10 cellular contexts compared by ENCODE assay signal in genomic region chr9:5838884-5839571, GRCh38. TPM values are rescaled to one million over a fixed set of nuclear protein-coding genes. Genes with fewer than 3 reads are reported as not detected.
DNase-seq lines count a peak whose midpoint lies in the region; ATAC-seq and TF ChIP-seq lines count a peak whose summit lies in the region.
"Had no signal": no experiment of that assay in that cellular context is flagged by ENCODE, and none has a peak within 500 bp of the region (broad histone marks: within the 10 kb centered on the region; RNA-seq: fewer than 3 reads in every experiment).

No MANE protein-coding gene starts in this region.

- H3K36me3 ChIP-seq in H7 (replicated peaks; ENCODE audit: control insufficient read depth, insufficient read depth, low read length) (no peaks in the 10 kb centered on the region), ascending aorta (no peaks in the 10 kb centered on the region), WERI-Rb-1 (no peaks in the 10 kb centered on the region)
- H3K36me3 ChIP-seq: uterus had no signal

- peaks cover under 1% of the 10 kb centered on the region in 2 donors for H3K4me1 ChIP-seq in ascending aorta

- no peaks in the 10 kb centered on the region for H3K27me3 ChIP-seq in H7 (ENCODE audit: control insufficient read depth, insufficient read depth, low read length)
- no peaks in the 10 kb centered on the region for H3K27me3 ChIP-seq in ascending aorta
- H3K27me3 ChIP-seq in WERI-Rb-1 (ENCODE audit: insufficient read depth, low read depth, severe bottlenecking), result no peaks in the 10 kb centered on the region
- H3K27me3 ChIP-seq: uterus had no signal

- TF ChIP-seq CTCF in neural crest cell (conservative IDR thresholded peaks at IDR 0.05) (no peak), ascending aorta (IDR thresholded peaks at IDR 0.05) (no peak), WERI-Rb-1 (IDR thresholded peaks at IDR 0.05; ENCODE audit: low read depth, low read length) (no peak)

- peak; percentile 42 for DNase-seq in H7
- DNase-seq in NCI-H510A treated with DMSO at 0.1 percent for 48 hours (lab: John Stamatoyannopoulos, UW), result peak; percentile 13
- DNase-seq in epithelial cell of prostate (ENCODE audit: low read depth, low spot score), result peak; percentile 69
- no peak for DNase-seq in neural crest cell (ENCODE audit: low read depth, low spot score)
- no peak for DNase-seq in ascending aorta (ENCODE audit: low spot score in 2 of 2)
- DNase-seq in WERI-Rb-1, result no peak
- no peak for DNase-seq in DMS114 treated with DMSO at 0.1 percent for 48 hours (lab: John Stamatoyannopoulos, UW; ENCODE audit: unreplicated experiment)
- DNase-seq in stimulated activated naive CD8-positive, alpha-beta T cell treated with anti-CD3 and anti-CD28 coated beads, Interleukin-15, amount 100 ng/mL, for 72 hours, result no peak
- DNase-seq: uterus had no signal

- H3K9me3 ChIP-seq in ascending aorta, result no peaks in the 10 kb centered on the region
- peaks cover 3% of the 10 kb centered on the region for H3K9me3 ChIP-seq in WERI-Rb-1 (ENCODE audit: severe bottlenecking)
- H3K9me3 ChIP-seq: uterus had no signal

- H3K36me3 Mint-ChIP-seq in neural crest cell (ENCODE audit: low read depth), result peaks cover 2% of the 10 kb centered on the region

- no peak for ATAC-seq in stimulated activated naive CD8-positive, alpha-beta T cell treated with anti-CD3 and anti-CD28 coated beads, Interleukin-15, amount 100 ng/mL, for 72 hours

- H3K27ac ChIP-seq in epithelial cell of prostate, result peak overlapping the region; percentile 61
- no peak overlapping the region for H3K27ac ChIP-seq in ascending aorta
- no peak overlapping the region for H3K27ac ChIP-seq in WERI-Rb-1
- H3K27ac ChIP-seq: skin epidermis, uterus had no signal

- H3K4me3 ChIP-seq in H7 (ENCODE audit: insufficient read depth, low read depth, low read length), result no peak overlapping the region
- no peak overlapping the region for H3K4me3 ChIP-seq in ascending aorta
- no peak overlapping the region for H3K4me3 ChIP-seq in WERI-Rb-1 (ENCODE audit: low read depth, low read length)
- H3K4me3 ChIP-seq: skin epidermis, uterus had no signal

- peak overlapping the region; percentile 79 for H3K27ac Mint-ChIP-seq in neural crest cell (ENCODE audit: unreplicated experiment)
- H3K27ac Mint-ChIP-seq in stimulated activated naive CD8-positive, alpha-beta T cell treated with anti-CD3 and anti-CD28 coated beads, Interleukin-15, amount 100 ng/mL, for 72 hours, result no peak overlapping the region

- H3K27me3 Mint-ChIP-seq in neural crest cell (ENCODE audit: low read depth), result no peaks in the 10 kb centered on the region
- peaks cover 23% of the 10 kb centered on the region for H3K27me3 Mint-ChIP-seq in stimulated activated naive CD8-positive, alpha-beta T cell treated with anti-CD3 and anti-CD28 coated beads, Interleukin-15, amount 100 ng/mL, for 72 hours

- H3K4me1 Mint-ChIP-seq in neural crest cell, result peaks cover 15% of the 10 kb centered on the region
- peaks cover 58% of the 10 kb centered on the region for H3K4me1 Mint-ChIP-seq in stimulated activated naive CD8-positive, alpha-beta T cell treated with anti-CD3 and anti-CD28 coated beads, Interleukin-15, amount 100 ng/mL, for 72 hours

- intact Hi-C loops in ascending aorta (cut with DNase I), result loop anchor here (10.0 kb wide), 1 partner anchor 384 kb away; the partner anchor contains the start of gene CD274

- no peak overlapping the region for H3K4me3 Mint-ChIP-seq in neural crest cell
- no peak overlapping the region for H3K4me3 Mint-ChIP-seq in stimulated activated naive CD8-positive, alpha-beta T cell treated with anti-CD3 and anti-CD28 coated beads, Interleukin-15, amount 100 ng/mL, for 72 hours

- H3K9me3 Mint-ChIP-seq in neural crest cell, result no peaks in the 10 kb centered on the region
- no peaks in the 10 kb centered on the region for H3K9me3 Mint-ChIP-seq in stimulated activated naive CD8-positive, alpha-beta T cell treated with anti-CD3 and anti-CD28 coated beads, Interleukin-15, amount 100 ng/mL, for 72 hours

RNA-seq across cellular contexts. Expression of gene ERMP1, which starts 6.1 kb away (rescaled TPM):
- total RNA-seq in H7 (2014; rRNA removed; shearing (Covaris generic)), result 12.9 and 18.8 TPM in 2 replicates
- 5.9 and 6.7 TPM in 2 replicates for total RNA-seq in neural crest cell
- 4.8 TPM for total RNA-seq in ascending aorta

RNA-seq across cellular contexts. Expression of gene MLANA, which starts 51.7 kb away (rescaled TPM):
- not detected in 2 replicates for total RNA-seq in H7 (2014; rRNA removed; shearing (Covaris generic))
- total RNA-seq in neural crest cell, result not detected in 2 replicates
- not detected for total RNA-seq in ascending aorta
- total RNA-seq: uterus had no signal

Comparison
In these comparisons a context has a peak if more than half of its experiments do, and no peak if none do; other contexts are left out.
1. DNase-seq: peak in H7 (single experiment), NCI-H510A treated with DMSO at 0.1 percent for 48 hours (single experiment) and epithelial cell of prostate (single experiment); none in neural crest cell (single experiment), ascending aorta (0 of 2), WERI-Rb-1 (single experiment), DMS114 treated with DMSO at 0.1 percent for 48 hours (single experiment) and stimulated activated naive CD8-positive, alpha-beta T cell treated with anti-CD3 and anti-CD28 coated beads, Interleukin-15, amount 100 ng/mL, for 72 hours (0 of 2).